Comparison of ENCODE assay signal across 18 cellular contexts in the genomic region with DNA sequence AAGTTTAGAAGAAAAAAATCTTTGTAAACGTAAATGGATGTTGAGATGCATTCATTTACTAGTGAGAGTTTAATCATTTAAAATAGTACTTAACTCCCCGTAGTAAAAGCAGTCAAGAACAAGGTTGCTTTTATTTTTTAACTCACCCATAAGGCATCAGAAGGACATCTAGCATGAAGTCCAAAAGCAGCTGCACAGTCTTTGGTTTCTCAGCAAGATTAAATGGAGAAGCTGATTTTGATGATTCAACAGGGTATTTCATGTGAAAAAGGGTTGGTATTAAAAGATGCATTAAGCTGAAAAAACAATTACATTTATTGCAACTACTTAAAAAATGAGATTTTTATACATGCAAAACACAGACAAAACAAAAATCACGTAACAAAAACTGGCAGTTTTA.
"Had no signal": no experiment of that assay in that cellular context is flagged by ENCODE, and none has a peak within 500 bp of the region (broad histone marks: within the 10 kb centered on the region; RNA-seq: fewer than 3 reads in every experiment).

No MANE protein-coding gene starts in this region.

- DNase-seq: IMR-90, Karpas-422, KG1, MM.1S, NCI-H1092 treated with DMSO at 0.1 percent for 48 hours, NCI-H1436, NCI-H187, NCI-H2029, NCI-H2081 treated with DMSO at 0.1 percent for 48 hours, NCI-H2171, NCI-H226, NCI-H446, NCI-H510A, NCI-H524 treated with DMSO at 0.1 percent for 48 hours, NCI-H69, NCI-H774, Peyer's patch, SHP77 treated with DMSO at 0.1 percent for 48 hours had no signal
